ENCODE assay signal across 18 cellular contexts in the genomic region with DNA sequence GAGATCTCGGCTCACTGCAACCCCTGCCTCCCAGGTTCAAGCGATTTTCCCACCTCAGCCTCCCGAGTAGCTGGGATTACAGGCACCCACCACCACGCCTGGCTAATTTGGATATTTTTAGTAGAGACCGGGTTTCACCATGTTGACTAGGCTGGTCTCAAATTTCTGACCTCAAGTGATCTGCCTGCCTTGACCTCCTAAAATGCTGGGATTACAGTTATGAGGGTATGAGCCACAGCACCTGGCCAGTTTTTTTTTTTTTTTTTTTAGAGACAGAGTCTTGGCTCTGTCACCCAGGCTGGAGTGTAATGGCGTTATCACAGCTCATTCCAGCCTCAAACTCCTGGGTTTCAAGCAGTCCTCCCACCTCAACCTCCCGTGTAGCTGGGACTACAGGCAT.
"Had no signal": no experiment of that assay in that cellular context is flagged by ENCODE, and none has a peak within 500 bp of the region (broad histone marks: within the 10 kb centered on the region; RNA-seq: fewer than 3 reads in every experiment).

No MANE protein-coding gene starts in this region.

- ATAC-seq: HepG2, K562 had no signal

- DNase-seq: MV-4-11, NCI-H1048, NCI-H1105 treated with DMSO at 0.1 percent for 48 hours, NCI-H1417 treated with DMSO at 0.1 percent for 48 hours, NCI-H146, NCI-H1694 treated with DMSO at 0.1 percent for 48 hours, NCI-H1930, NCI-H2081, NCI-H2171, NCI-H226, NCI-H446, NCI-H510A, NCI-H524 treated with DMSO at 0.1 percent for 48 hours, NCI-H69, NCI-H774, SW 1271 had no signal
